1 cellular context compared by ENCODE assay signal in genomic region chr2:169659314-169659713, GRCh38.
A peak's percentile ranks its signal among the peaks of the same experiment; 100 is the strongest.
TF ChIP-seq lines count a peak whose summit lies in the region.

No MANE protein-coding gene starts in this region.

TF ChIP-seq in GM12878, 131 proteins besides CTCF, POLR2A, EP300 and RAD21 (continued from another document):
- TF ChIP-seq, protein P1, sequence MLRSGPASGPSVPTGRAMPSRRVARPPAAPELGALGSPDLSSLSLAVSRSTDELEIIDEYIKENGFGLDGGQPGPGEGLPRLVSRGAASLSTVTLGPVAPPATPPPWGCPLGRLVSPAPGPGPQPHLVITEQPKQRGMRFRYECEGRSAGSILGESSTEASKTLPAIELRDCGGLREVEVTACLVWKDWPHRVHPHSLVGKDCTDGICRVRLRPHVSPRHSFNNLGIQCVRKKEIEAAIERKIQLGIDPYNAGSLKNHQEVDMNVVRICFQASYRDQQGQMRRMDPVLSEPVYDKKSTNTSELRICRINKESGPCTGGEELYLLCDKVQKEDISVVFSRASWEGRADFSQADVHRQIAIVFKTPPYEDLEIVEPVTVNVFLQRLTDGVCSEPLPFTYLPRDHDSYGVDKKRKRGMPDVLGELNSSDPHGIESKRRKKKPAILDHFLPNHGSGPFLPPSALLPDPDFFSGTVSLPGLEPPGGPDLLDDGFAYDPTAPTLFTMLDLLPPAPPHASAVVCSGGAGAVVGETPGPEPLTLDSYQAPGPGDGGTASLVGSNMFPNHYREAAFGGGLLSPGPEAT (IDR thresholded peaks at IDR 0.05; ENCODE audit: low read depth) = peak; percentile 56; the same call in 1 of the 2 replicates
- TF ChIP-seq POLR2AphosphoS2 (IDR thresholded peaks at IDR 0.05; ENCODE audit: low read depth, low read length) (no peak), DPF2 (IDR thresholded peaks at IDR 0.05) (0 out of 2 replicates have a peak, but pooled peaks have one; percentile 25), SPI1 (IDR thresholded peaks at IDR 0.05; ENCODE audit: borderline replicate concordance, insufficient read depth, low read depth, low read length) (peak; percentile 46; the same call in 1 of the 2 replicates), ATF7 (IDR thresholded peaks at IDR 0.05; ENCODE audit: low read depth) (peak; percentile 71), IKZF1 (conservative IDR thresholded peaks at IDR 0.05) (peak; percentile 62), IKZF2 (IDR thresholded peaks at IDR 0.05) (peak; percentile 59 to 73; a peak in 3 of 4 replicates), PML (IDR thresholded peaks at IDR 0.05; ENCODE audit: low read length) (no peak)
- TF ChIP-seq, protein P2, sequence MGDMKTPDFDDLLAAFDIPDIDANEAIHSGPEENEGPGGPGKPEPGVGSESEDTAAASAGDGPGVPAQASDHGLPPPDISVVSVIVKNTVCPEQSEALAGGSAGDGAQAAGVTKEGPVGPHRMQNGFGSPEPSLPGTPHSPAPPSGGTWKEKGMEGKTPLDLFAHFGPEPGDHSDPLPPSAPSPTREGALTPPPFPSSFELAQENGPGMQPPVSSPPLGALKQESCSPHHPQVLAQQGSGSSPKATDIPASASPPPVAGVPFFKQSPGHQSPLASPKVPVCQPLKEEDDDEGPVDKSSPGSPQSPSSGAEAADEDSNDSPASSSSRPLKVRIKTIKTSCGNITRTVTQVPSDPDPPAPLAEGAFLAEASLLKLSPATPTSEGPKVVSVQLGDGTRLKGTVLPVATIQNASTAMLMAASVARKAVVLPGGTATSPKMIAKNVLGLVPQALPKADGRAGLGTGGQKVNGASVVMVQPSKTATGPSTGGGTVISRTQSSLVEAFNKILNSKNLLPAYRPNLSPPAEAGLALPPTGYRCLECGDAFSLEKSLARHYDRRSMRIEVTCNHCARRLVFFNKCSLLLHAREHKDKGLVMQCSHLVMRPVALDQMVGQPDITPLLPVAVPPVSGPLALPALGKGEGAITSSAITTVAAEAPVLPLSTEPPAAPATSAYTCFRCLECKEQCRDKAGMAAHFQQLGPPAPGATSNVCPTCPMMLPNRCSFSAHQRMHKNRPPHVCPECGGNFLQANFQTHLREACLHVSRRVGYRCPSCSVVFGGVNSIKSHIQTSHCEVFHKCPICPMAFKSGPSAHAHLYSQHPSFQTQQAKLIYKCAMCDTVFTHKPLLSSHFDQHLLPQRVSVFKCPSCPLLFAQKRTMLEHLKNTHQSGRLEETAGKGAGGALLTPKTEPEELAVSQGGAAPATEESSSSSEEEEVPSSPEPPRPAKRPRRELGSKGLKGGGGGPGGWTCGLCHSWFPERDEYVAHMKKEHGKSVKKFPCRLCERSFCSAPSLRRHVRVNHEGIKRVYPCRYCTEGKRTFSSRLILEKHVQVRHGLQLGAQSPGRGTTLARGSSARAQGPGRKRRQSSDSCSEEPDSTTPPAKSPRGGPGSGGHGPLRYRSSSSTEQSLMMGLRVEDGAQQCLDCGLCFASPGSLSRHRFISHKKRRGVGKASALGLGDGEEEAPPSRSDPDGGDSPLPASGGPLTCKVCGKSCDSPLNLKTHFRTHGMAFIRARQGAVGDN (IDR thresholded peaks at IDR 0.05) = 0 out of 2 replicates have a peak, but pooled peaks have one; percentile 24
- TF ChIP-seq, protein P3, sequence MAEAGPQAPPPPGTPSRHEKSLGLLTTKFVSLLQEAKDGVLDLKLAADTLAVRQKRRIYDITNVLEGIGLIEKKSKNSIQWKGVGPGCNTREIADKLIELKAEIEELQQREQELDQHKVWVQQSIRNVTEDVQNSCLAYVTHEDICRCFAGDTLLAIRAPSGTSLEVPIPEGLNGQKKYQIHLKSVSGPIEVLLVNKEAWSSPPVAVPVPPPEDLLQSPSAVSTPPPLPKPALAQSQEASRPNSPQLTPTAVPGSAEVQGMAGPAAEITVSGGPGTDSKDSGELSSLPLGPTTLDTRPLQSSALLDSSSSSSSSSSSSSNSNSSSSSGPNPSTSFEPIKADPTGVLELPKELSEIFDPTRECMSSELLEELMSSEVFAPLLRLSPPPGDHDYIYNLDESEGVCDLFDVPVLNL (IDR thresholded peaks at IDR 0.05; ENCODE audit: low read depth, low read length) = no peak
- TF ChIP-seq, protein P4, sequence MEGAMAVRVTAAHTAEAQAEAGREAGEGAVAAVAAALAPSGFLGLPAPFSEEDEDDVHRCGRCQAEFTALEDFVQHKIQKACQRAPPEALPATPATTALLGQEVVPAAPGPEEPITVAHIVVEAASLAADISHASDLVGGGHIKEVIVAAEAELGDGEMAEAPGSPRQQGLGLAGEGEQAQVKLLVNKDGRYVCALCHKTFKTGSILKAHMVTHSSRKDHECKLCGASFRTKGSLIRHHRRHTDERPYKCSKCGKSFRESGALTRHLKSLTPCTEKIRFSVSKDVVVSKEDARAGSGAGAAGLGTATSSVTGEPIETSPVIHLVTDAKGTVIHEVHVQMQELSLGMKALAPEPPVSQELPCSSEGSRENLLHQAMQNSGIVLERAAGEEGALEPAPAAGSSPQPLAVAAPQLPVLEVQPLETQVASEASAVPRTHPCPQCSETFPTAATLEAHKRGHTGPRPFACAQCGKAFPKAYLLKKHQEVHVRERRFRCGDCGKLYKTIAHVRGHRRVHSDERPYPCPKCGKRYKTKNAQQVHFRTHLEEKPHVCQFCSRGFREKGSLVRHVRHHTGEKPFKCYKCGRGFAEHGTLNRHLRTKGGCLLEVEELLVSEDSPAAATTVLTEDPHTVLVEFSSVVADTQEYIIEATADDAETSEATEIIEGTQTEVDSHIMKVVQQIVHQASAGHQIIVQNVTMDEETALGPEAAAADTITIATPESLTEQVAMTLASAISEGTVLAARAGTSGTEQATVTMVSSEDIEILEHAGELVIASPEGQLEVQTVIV (IDR thresholded peaks at IDR 0.05; ENCODE audit: borderline replicate concordance, partially characterized antibody) = no peak
TF ChIP-seq in GM12878: peak in this region for 8.
